In the genomic region with DNA sequence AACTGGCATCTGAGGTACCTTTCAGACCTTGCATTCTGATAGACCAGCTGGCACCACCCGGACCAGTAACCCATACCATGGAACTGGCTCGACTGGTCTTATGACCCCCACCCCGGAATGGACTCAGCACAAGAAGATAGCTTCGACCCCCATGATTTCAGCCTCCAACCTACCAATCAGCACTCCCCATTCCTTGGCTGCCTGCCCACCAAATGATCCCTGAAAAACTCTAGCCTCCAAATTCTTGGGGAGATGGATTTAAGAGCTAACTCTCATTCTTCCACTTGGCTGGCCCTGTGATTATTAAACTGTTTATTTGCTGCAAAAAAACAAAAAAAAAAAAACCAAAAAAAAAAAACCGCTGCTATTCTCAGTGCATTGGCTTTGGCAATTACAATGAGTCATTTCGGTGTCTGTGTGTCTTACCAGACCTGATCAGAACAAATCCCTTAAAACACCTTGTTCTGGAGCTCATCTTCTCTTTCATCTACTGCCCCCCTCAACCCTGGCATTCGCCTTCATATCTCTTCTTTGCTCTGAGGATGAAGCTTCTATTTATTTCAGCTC, we compare ENCODE assay signal across 1 cellular context.
TF ChIP-seq lines count a peak whose summit lies in the region.

No MANE protein-coding gene starts in this region.

TF ChIP-seq in WTC11, 78 proteins besides CTCF, POLR2A, EP300 and RAD21:
- TF ChIP-seq, protein P1, sequence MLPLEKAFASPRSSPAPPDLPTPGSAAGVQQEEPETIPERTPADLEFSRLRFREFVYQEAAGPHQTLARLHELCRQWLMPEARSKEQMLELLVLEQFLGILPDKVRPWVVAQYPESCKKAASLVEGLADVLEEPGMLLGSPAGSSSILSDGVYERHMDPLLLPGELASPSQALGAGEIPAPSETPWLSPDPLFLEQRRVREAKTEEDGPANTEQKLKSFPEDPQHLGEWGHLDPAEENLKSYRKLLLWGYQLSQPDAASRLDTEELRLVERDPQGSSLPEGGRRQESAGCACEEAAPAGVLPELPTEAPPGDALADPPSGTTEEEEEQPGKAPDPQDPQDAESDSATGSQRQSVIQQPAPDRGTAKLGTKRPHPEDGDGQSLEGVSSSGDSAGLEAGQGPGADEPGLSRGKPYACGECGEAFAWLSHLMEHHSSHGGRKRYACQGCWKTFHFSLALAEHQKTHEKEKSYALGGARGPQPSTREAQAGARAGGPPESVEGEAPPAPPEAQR (CRISPR knock-in tag; IDR thresholded peaks at IDR 0.05) = no peak
- TF ChIP-seq, protein P2, sequence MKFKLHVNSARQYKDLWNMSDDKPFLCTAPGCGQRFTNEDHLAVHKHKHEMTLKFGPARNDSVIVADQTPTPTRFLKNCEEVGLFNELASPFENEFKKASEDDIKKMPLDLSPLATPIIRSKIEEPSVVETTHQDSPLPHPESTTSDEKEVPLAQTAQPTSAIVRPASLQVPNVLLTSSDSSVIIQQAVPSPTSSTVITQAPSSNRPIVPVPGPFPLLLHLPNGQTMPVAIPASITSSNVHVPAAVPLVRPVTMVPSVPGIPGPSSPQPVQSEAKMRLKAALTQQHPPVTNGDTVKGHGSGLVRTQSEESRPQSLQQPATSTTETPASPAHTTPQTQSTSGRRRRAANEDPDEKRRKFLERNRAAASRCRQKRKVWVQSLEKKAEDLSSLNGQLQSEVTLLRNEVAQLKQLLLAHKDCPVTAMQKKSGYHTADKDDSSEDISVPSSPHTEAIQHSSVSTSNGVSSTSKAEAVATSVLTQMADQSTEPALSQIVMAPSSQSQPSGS (CRISPR knock-in tag; IDR thresholded peaks at IDR 0.05; ENCODE audit: borderline replicate concordance, low read depth) = no peak
- TF ChIP-seq ZNF232 (CRISPR knock-in tag; IDR thresholded peaks at IDR 0.05) = no peak
- TF ChIP-seq, protein P3, sequence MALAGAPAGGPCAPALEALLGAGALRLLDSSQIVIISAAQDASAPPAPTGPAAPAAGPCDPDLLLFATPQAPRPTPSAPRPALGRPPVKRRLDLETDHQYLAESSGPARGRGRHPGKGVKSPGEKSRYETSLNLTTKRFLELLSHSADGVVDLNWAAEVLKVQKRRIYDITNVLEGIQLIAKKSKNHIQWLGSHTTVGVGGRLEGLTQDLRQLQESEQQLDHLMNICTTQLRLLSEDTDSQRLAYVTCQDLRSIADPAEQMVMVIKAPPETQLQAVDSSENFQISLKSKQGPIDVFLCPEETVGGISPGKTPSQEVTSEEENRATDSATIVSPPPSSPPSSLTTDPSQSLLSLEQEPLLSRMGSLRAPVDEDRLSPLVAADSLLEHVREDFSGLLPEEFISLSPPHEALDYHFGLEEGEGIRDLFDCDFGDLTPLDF (CRISPR knock-in tag; IDR thresholded peaks at IDR 0.05) = no peak
- TF ChIP-seq, protein P4, sequence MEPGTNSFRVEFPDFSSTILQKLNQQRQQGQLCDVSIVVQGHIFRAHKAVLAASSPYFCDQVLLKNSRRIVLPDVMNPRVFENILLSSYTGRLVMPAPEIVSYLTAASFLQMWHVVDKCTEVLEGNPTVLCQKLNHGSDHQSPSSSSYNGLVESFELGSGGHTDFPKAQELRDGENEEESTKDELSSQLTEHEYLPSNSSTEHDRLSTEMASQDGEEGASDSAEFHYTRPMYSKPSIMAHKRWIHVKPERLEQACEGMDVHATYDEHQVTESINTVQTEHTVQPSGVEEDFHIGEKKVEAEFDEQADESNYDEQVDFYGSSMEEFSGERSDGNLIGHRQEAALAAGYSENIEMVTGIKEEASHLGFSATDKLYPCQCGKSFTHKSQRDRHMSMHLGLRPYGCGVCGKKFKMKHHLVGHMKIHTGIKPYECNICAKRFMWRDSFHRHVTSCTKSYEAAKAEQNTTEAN (CRISPR knock-in tag; IDR thresholded peaks at IDR 0.05) = no peak
- TF ChIP-seq GABPB1 (CRISPR knock-in tag; IDR thresholded peaks at IDR 0.05) = no peak
- no peak for TF ChIP-seq TCF7 (CRISPR knock-in tag; IDR thresholded peaks at IDR 0.05; ENCODE audit: low read depth)
- TF ChIP-seq, protein P5, sequence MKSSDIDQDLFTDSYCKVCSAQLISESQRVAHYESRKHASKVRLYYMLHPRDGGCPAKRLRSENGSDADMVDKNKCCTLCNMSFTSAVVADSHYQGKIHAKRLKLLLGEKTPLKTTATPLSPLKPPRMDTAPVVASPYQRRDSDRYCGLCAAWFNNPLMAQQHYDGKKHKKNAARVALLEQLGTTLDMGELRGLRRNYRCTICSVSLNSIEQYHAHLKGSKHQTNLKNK (CRISPR knock-in tag; IDR thresholded peaks at IDR 0.05) = no peak
- TF ChIP-seq ZNF423 (CRISPR knock-in tag; IDR thresholded peaks at IDR 0.05) = no peak
- TF ChIP-seq JAZF1 (CRISPR knock-in tag; IDR thresholded peaks at IDR 0.05) = no peak
- TF ChIP-seq, protein P6, sequence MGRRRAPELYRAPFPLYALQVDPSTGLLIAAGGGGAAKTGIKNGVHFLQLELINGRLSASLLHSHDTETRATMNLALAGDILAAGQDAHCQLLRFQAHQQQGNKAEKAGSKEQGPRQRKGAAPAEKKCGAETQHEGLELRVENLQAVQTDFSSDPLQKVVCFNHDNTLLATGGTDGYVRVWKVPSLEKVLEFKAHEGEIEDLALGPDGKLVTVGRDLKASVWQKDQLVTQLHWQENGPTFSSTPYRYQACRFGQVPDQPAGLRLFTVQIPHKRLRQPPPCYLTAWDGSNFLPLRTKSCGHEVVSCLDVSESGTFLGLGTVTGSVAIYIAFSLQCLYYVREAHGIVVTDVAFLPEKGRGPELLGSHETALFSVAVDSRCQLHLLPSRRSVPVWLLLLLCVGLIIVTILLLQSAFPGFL (CRISPR knock-in tag; IDR thresholded peaks at IDR 0.05; ENCODE audit: borderline replicate concordance) = no peak
- TF ChIP-seq, protein P7, sequence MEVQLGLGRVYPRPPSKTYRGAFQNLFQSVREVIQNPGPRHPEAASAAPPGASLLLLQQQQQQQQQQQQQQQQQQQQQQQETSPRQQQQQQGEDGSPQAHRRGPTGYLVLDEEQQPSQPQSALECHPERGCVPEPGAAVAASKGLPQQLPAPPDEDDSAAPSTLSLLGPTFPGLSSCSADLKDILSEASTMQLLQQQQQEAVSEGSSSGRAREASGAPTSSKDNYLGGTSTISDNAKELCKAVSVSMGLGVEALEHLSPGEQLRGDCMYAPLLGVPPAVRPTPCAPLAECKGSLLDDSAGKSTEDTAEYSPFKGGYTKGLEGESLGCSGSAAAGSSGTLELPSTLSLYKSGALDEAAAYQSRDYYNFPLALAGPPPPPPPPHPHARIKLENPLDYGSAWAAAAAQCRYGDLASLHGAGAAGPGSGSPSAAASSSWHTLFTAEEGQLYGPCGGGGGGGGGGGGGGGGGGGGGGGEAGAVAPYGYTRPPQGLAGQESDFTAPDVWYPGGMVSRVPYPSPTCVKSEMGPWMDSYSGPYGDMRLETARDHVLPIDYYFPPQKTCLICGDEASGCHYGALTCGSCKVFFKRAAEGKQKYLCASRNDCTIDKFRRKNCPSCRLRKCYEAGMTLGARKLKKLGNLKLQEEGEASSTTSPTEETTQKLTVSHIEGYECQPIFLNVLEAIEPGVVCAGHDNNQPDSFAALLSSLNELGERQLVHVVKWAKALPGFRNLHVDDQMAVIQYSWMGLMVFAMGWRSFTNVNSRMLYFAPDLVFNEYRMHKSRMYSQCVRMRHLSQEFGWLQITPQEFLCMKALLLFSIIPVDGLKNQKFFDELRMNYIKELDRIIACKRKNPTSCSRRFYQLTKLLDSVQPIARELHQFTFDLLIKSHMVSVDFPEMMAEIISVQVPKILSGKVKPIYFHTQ (CRISPR knock-in tag; IDR thresholded peaks at IDR 0.05) = no peak
- TF ChIP-seq NR3C1 (CRISPR knock-in tag; conservative IDR thresholded peaks at IDR 0.05; ENCODE audit: low read depth) = no peak
- TF ChIP-seq, protein P8, sequence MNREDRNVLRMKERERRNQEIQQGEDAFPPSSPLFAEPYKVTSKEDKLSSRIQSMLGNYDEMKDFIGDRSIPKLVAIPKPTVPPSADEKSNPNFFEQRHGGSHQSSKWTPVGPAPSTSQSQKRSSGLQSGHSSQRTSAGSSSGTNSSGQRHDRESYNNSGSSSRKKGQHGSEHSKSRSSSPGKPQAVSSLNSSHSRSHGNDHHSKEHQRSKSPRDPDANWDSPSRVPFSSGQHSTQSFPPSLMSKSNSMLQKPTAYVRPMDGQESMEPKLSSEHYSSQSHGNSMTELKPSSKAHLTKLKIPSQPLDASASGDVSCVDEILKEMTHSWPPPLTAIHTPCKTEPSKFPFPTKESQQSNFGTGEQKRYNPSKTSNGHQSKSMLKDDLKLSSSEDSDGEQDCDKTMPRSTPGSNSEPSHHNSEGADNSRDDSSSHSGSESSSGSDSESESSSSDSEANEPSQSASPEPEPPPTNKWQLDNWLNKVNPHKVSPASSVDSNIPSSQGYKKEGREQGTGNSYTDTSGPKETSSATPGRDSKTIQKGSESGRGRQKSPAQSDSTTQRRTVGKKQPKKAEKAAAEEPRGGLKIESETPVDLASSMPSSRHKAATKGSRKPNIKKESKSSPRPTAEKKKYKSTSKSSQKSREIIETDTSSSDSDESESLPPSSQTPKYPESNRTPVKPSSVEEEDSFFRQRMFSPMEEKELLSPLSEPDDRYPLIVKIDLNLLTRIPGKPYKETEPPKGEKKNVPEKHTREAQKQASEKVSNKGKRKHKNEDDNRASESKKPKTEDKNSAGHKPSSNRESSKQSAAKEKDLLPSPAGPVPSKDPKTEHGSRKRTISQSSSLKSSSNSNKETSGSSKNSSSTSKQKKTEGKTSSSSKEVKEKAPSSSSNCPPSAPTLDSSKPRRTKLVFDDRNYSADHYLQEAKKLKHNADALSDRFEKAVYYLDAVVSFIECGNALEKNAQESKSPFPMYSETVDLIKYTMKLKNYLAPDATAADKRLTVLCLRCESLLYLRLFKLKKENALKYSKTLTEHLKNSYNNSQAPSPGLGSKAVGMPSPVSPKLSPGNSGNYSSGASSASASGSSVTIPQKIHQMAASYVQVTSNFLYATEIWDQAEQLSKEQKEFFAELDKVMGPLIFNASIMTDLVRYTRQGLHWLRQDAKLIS (CRISPR knock-in tag; IDR thresholded peaks at IDR 0.05; ENCODE audit: borderline replicate concordance) = no peak
- no peak for TF ChIP-seq FOXP1 (CRISPR knock-in tag; IDR thresholded peaks at IDR 0.05; ENCODE audit: borderline replicate concordance)
- TF ChIP-seq ESRRA (CRISPR knock-in tag; IDR thresholded peaks at IDR 0.05; ENCODE audit: borderline replicate concordance) = no peak
- no peak for TF ChIP-seq TEAD1 (CRISPR knock-in tag; IDR thresholded peaks at IDR 0.05)
